Comparison of ENCODE assay signal across 9 cellular contexts in genomic region chr6:32982084-32982701, GRCh38. TPM values are rescaled to one million over a fixed set of nuclear protein-coding genes. Genes with fewer than 3 reads are reported as not detected.
DNase-seq lines count a peak whose midpoint lies in the region; ATAC-seq and TF ChIP-seq lines count a peak whose summit lies in the region.
"Had no signal": no experiment of that assay in that cellular context is flagged by ENCODE, and none has a peak within 500 bp of the region (broad histone marks: within the 10 kb centered on the region; RNA-seq: fewer than 3 reads in every experiment).

No MANE protein-coding gene starts in this region.

- H3K4me1 ChIP-seq in Caco-2: peaks cover 33% of the 10 kb centered on the region
- H3K4me1 ChIP-seq in PC-3 (ENCODE audit: insufficient read depth, low read length): peaks cover 8% of the 10 kb centered on the region; the same call in 1 of the 2 replicates
- H3K4me1 ChIP-seq in gastroesophageal sphincter: peaks cover 0 to 68% (median 2%) of the 10 kb centered on the region in 3 donors

- no peak overlapping the region for H3K4me2 ChIP-seq in PC-3 (ENCODE audit: low read length)

- H3K27ac ChIP-seq in PC-3 (ENCODE audit: low read length) (no peak overlapping the region), gastroesophageal sphincter (peak overlapping the region in 3 of 4 donors; percentile 32 to 50 (median 46))

- H3K27me3 Mint-ChIP-seq in Caco-2 (ENCODE audit: insufficient read depth, unreplicated experiment): no peaks in the 10 kb centered on the region
- peaks cover 30% of the 10 kb centered on the region for H3K27me3 Mint-ChIP-seq in HFFc6 (ENCODE audit: insufficient read depth)

- H3K9me3 ChIP-seq in Caco-2 (no peaks in the 10 kb centered on the region), PC-3 (ENCODE audit: low read length) (no peaks in the 10 kb centered on the region), gastroesophageal sphincter (no peaks in the 10 kb centered on the region)

- DNase-seq in Caco-2: no peak
- DNase-seq in HFFc6: no peak
- DNase-seq in PC-3: peak; percentile 19
- no peak for DNase-seq in NK-92 treated with Interleukin-12 subunit alpha and Interleukin-12 subunit beta, amount 100 ng/mL, for 24 hours (lab: John Stamatoyannopoulos, UW)
- DNase-seq in activated naive CD4-positive, alpha-beta T cell treated with Interleukin-2 at 50 U/mL for 16 hours: no peak
- DNase-seq: dermis blood vessel endothelial cell had no signal

- 26 to 40% methylated on average over 8 of the region's 8 CpGs for WGBS in gastroesophageal sphincter (ENCODE audit: low coverage in 1 of 2), 2 donors

- H3K9ac ChIP-seq in PC-3 (ENCODE audit: low read length): no peak overlapping the region

- intact Hi-C loops in Caco-2 (cut with micrococcal nuclease; ENCODE audit: unreplicated experiment): no loop called here
- intact Hi-C loops in PC-3 (cut with micrococcal nuclease): loop anchor here (5.0 kb wide), 1 partner anchor 145 kb away; the partner anchor contains the start of gene TAP2

- H3K9me3 Mint-ChIP-seq in Caco-2 (ENCODE audit: unreplicated experiment) (no peaks in the 10 kb centered on the region), HFFc6 (no peaks in the 10 kb centered on the region)

- H3K4me3 ChIP-seq in Caco-2 (ENCODE audit: low read depth, low read length): no peak overlapping the region
- H3K4me3 ChIP-seq in PC-3 (ENCODE audit: low read length): no peak overlapping the region
- no peak overlapping the region for H3K4me3 ChIP-seq in gastroesophageal sphincter

- peak overlapping the region; percentile 3 for H3K27ac Mint-ChIP-seq in Caco-2 (ENCODE audit: unreplicated experiment)
- peak overlapping the region; percentile 63 for H3K27ac Mint-ChIP-seq in HFFc6

- CTCF ChIA-PET in Caco-2 (lab: Charles Lee): interaction anchor here (0.6 to 0.9 kb wide), 2 partner anchors 14 to 29 kb away, joined by 3 to 6 read pairs; partner anchors contain the start of genes BRD2 and HLA-DMA
- CTCF ChIA-PET in PC-3 (lab: Charles Lee): no interaction called here

- H3K4me1 Mint-ChIP-seq in Caco-2 (ENCODE audit: low read depth, unreplicated experiment): peaks cover 24% of the 10 kb centered on the region
- H3K4me1 Mint-ChIP-seq in HFFc6 (ENCODE audit: low read depth): peaks cover 33% of the 10 kb centered on the region

- TF ChIP-seq CTCF in Caco-2 (IDR thresholded peaks at IDR 0.05; ENCODE audit: insufficient read depth in 1 of 2, low read depth in 1 of 2, low read length in 1 of 2, severe bottlenecking in 1 of 2, unreplicated experiment in 1 of 2): no peak
- no peak for TF ChIP-seq CTCF in HFFc6 (IDR thresholded peaks at IDR 0.05)
- TF ChIP-seq CTCF in PC-3 (conservative IDR thresholded peaks at IDR 0.05; ENCODE audit: low read depth, low read length): no peak
- TF ChIP-seq CTCF in gastroesophageal sphincter (IDR thresholded peaks at IDR 0.05): no peak

- H3K4me3 Mint-ChIP-seq in Caco-2 (ENCODE audit: unreplicated experiment) (no peak overlapping the region), HFFc6 (no peak overlapping the region; the same call in 1 of the 2 replicates)

- H4K20me1 ChIP-seq in PC-3 (ENCODE audit: low read length): peaks cover 69% of the 10 kb centered on the region

- H3K36me3 Mint-ChIP-seq in Caco-2 (ENCODE audit: insufficient read depth, unreplicated experiment) (peaks cover 83% of the 10 kb centered on the region), HFFc6 (ENCODE audit: low read depth) (peaks cover 46% of the 10 kb centered on the region)

- TF ChIP-seq EP300 in gastroesophageal sphincter (IDR thresholded peaks at IDR 0.05): no peak

- BruUV-seq in Caco-2 (replicated peaks; lab: Mats Ljungman, UMichigan) (no TSS peak), PC-3 (replicated peaks; lab: Mats Ljungman, UMichigan) (no TSS peak)

- no peak for TF ChIP-seq POLR2A in gastroesophageal sphincter (IDR thresholded peaks at IDR 0.05)

- H3K27me3 ChIP-seq in Caco-2 (replicated peaks; ENCODE audit: control insufficient read depth, insufficient read depth, low read length) (no peaks in the 10 kb centered on the region), PC-3 (ENCODE audit: low read length) (no peaks in the 10 kb centered on the region), gastroesophageal sphincter (no peaks in the 10 kb centered on the region)

- H3K36me3 ChIP-seq in Caco-2 (ENCODE audit: control insufficient read depth, insufficient read depth, low read length) (peaks cover 5% of the 10 kb centered on the region), PC-3 (ENCODE audit: low read depth, low read length) (peaks cover 43% of the 10 kb centered on the region), gastroesophageal sphincter (peaks cover 2 to 48% of the 10 kb centered on the region in 2 donors)

- peaks cover 33% of the 10 kb centered on the region for H3K79me2 ChIP-seq in PC-3 (ENCODE audit: low read length)

- POLR2A ChIA-PET in Caco-2 (lab: Charles Lee): interaction anchor here (0.5 to 3.3 kb wide), 5 partner anchors 11 to 1581 kb away, joined by 3 to 55 read pairs (median 7); no protein-coding TSS in a partner anchor
- POLR2A ChIA-PET in PC-3 (lab: Charles Lee; ENCODE audit: unreplicated experiment): no interaction called here

- no peaks in the 10 kb centered on the region for H3K9me2 ChIP-seq in PC-3 (replicated peaks; ENCODE audit: low read length)

- no peak for ATAC-seq in PC-3
- ATAC-seq in gastroesophageal sphincter: no peak
- no peak for ATAC-seq in HG02588 (IDR thresholded peaks at IDR 0.05; ENCODE audit: unreplicated experiment)
- ATAC-seq in GM19455 (IDR thresholded peaks at IDR 0.05; ENCODE audit: unreplicated experiment): no peak

- no peak overlapping the region for H2AFZ ChIP-seq in PC-3 (ENCODE audit: low read length)

- H3F3A ChIP-seq in PC-3 (ENCODE audit: low read length, unreplicated experiment): peaks cover 50% of the 10 kb centered on the region

RNA-seq across cellular contexts. Expression of gene BRD2, which starts 13.8 kb away (rescaled TPM):
- 199 and 200 TPM in 2 replicates for total RNA-seq in Caco-2 (2022)
- 100 to 1,000 TPM; 147 to 163 (median 157) TPM for total RNA-seq in HFFc6 (2021; fragmentation: NEBNext Ultra II Directional; extraction: Animal tissue kit (Norgen Biotek cat#: 25700))
- 171 and 192 TPM in 2 replicates for total RNA-seq in PC-3 (2014; rRNA removed)
- 100 to 1,000 TPM; 107 to 154 (median 124) TPM for total RNA-seq in gastroesophageal sphincter

RNA-seq across cellular contexts. Expression of gene HLA-DOA, which starts 27.2 kb away (rescaled TPM):
- total RNA-seq in Caco-2 (2022): not detected in 2 replicates
- total RNA-seq in HFFc6 (2021; fragmentation: NEBNext Ultra II Directional; extraction: Animal tissue kit (Norgen Biotek cat#: 25700)): not detected
- total RNA-seq in PC-3 (2014; rRNA removed): not detected in 2 replicates
- total RNA-seq in gastroesophageal sphincter: 1 to 10 TPM; 1.1 to 4.4 (median 1.8) TPM
- total RNA-seq: dermis blood vessel endothelial cell had no signal

RNA-seq across cellular contexts. Expression of gene HLA-DMA, which starts 29.3 kb away (rescaled TPM):
- total RNA-seq in Caco-2 (2022) (1.6 and 2.1 TPM in 2 replicates), PC-3 (2014; rRNA removed) (1.7 and 3.0 TPM in 2 replicates), gastroesophageal sphincter (10 to 100 TPM in 2 of 4 donors, 1 to 10 TPM in 2; 5.8 to 43.8 (median 15.8) TPM)
- total RNA-seq in HFFc6 (2021; fragmentation: NEBNext Ultra II Directional; extraction: Animal tissue kit (Norgen Biotek cat#: 25700)): 1 to 10 TPM; 2.0 to 3.1 (median 2.2) TPM

RNA-seq across cellular contexts. Expression of gene HLA-DMB, which starts 41.4 kb away (rescaled TPM):
- total RNA-seq in Caco-2 (2022): not detected in 2 replicates
- not detected for total RNA-seq in HFFc6 (2021; fragmentation: NEBNext Ultra II Directional; extraction: Animal tissue kit (Norgen Biotek cat#: 25700))
- total RNA-seq in PC-3 (2014; rRNA removed): not detected in 2 replicates
- total RNA-seq in gastroesophageal sphincter: 10 to 100 TPM in 2 of 4 donors, 1 to 10 TPM in 2; 7.3 to 26.0 (median 11.6) TPM
